Comparison of ENCODE assay signal across 12 cellular contexts in genomic region chr2:216116418-216116817, GRCh38. TPM values are rescaled to one million over a fixed set of nuclear protein-coding genes. Genes with fewer than 3 reads are reported as not detected.
DNase-seq lines count a peak whose midpoint lies in the region; ATAC-seq and TF ChIP-seq lines count a peak whose summit lies in the region.
"Had no signal": no experiment of that assay in that cellular context is flagged by ENCODE, and none has a peak within 500 bp of the region (broad histone marks: within the 10 kb centered on the region; RNA-seq: fewer than 3 reads in every experiment).

No MANE protein-coding gene starts in this region.

- H3K4me3 Mint-ChIP-seq in activated T-cell treated with anti-CD3 and anti-CD28 coated beads, Interleukin-2, amount 50 U/mL, for 24 hours, result peak overlapping the region; percentile 88
- H3K4me3 Mint-ChIP-seq in effector memory CD8-positive, alpha-beta T cell, result peak overlapping the region; percentile 82 to 83
- peak overlapping the region; percentile 31 for H3K4me3 Mint-ChIP-seq in osteocyte (ENCODE audit: unreplicated experiment)

- TF ChIP-seq CTCF in osteocyte (IDR thresholded peaks at IDR 0.05) (no peak), brain microvascular endothelial cell (IDR thresholded peaks at IDR 0.05; ENCODE audit: low read depth, low read length, missing control alignments) (no peak)

- peak overlapping the region; percentile 94 for H3K27ac Mint-ChIP-seq in activated T-cell treated with anti-CD3 and anti-CD28 coated beads, Interleukin-2, amount 50 U/mL, for 24 hours
- peak overlapping the region in 1 of 2 donors; percentile 26 for H3K27ac Mint-ChIP-seq in effector memory CD8-positive, alpha-beta T cell
- H3K27ac Mint-ChIP-seq in osteocyte (ENCODE audit: unreplicated experiment), result peak overlapping the region; percentile 99

- no peak for ATAC-seq in effector memory CD8-positive, alpha-beta T cell (replicated peaks)
- ATAC-seq: HCT116 had no signal

- peaks cover 51% of the 10 kb centered on the region for H3K36me3 ChIP-seq in brain microvascular endothelial cell (replicated peaks)

- no peak overlapping the region for H3K4me3 ChIP-seq in brain microvascular endothelial cell (ENCODE audit: low read depth, low read length)
- H3K4me3 ChIP-seq: MG63 had no signal

- H3K4me1 Mint-ChIP-seq in activated T-cell treated with anti-CD3 and anti-CD28 coated beads, Interleukin-2, amount 50 U/mL, for 24 hours (ENCODE audit: low read depth), result peaks cover 96% of the 10 kb centered on the region
- peaks cover 55 to 76% of the 10 kb centered on the region in 2 donors for H3K4me1 Mint-ChIP-seq in effector memory CD8-positive, alpha-beta T cell (ENCODE audit: low read depth in 2 of 2)
- H3K4me1 Mint-ChIP-seq in osteocyte (ENCODE audit: unreplicated experiment), result peaks cover 44% of the 10 kb centered on the region

- no peaks in the 10 kb centered on the region for H3K27me3 ChIP-seq in brain microvascular endothelial cell (replicated peaks)
- H3K27me3 ChIP-seq: breast epithelium, MG63 had no signal

- H3K9me3 Mint-ChIP-seq in activated T-cell treated with anti-CD3 and anti-CD28 coated beads, Interleukin-2, amount 50 U/mL, for 24 hours, result no peaks in the 10 kb centered on the region
- H3K9me3 Mint-ChIP-seq in effector memory CD8-positive, alpha-beta T cell, result no peaks in the 10 kb centered on the region
- H3K9me3 Mint-ChIP-seq in osteocyte (ENCODE audit: unreplicated experiment), result no peaks in the 10 kb centered on the region

- H3K36me3 Mint-ChIP-seq in activated T-cell treated with anti-CD3 and anti-CD28 coated beads, Interleukin-2, amount 50 U/mL, for 24 hours (ENCODE audit: low read depth), result peaks cover 100% of the 10 kb centered on the region
- H3K36me3 Mint-ChIP-seq in effector memory CD8-positive, alpha-beta T cell (ENCODE audit: insufficient read depth), result peaks cover 91% of the 10 kb centered on the region
- peaks cover 65% of the 10 kb centered on the region for H3K36me3 Mint-ChIP-seq in osteocyte (ENCODE audit: unreplicated experiment)

- H3K27me3 Mint-ChIP-seq in activated T-cell treated with anti-CD3 and anti-CD28 coated beads, Interleukin-2, amount 50 U/mL, for 24 hours, result no peaks in the 10 kb centered on the region
- H3K27me3 Mint-ChIP-seq in effector memory CD8-positive, alpha-beta T cell, result no peaks in the 10 kb centered on the region
- no peaks in the 10 kb centered on the region for H3K27me3 Mint-ChIP-seq in osteocyte (ENCODE audit: unreplicated experiment)

- in situ Hi-C loops in brain microvascular endothelial cell (cut with HindIII; ENCODE audit: low pct_ligation_motif_present, low sequenced_read_pairs), result no loop called here

- DNase-seq in activated T-cell treated with anti-CD3 and anti-CD28 coated beads, Interleukin-2, amount 50 U/mL, for 24 hours, result no peak
- DNase-seq in activated T-cell treated with anti-CD3 and anti-CD28 coated beads, Interleukin-2, amount 50 U/mL, for 48 hours, result no peak
- DNase-seq in RPMI7951 (ENCODE audit: low read depth), result peak; percentile 54
- no peak for DNase-seq in effector memory CD8-positive, alpha-beta T cell
- DNase-seq in osteocyte (ENCODE audit: extremely low spot score, unreplicated experiment), result no peak
- no peak for DNase-seq in stimulated activated CD4-positive, alpha-beta T cell treated with anti-CD3 and anti-CD28 coated beads, Interleukin-1b, Interleukin-23, amount 100 ng/mL, for 48 hours
- no peak for DNase-seq in brain microvascular endothelial cell
- no peak for DNase-seq in dedifferentiated amniotic fluid mesenchymal stem cell (ENCODE audit: extremely low spot score)
- DNase-seq: MG63; stimulated activated naive CD4-positive, alpha-beta T cell had no signal

- H3K27ac ChIP-seq in brain microvascular endothelial cell, result no peak overlapping the region

RNA-seq across cellular contexts. Expression of gene XRCC5, which starts 7.3 kb away (rescaled TPM):
- total RNA-seq in RPMI7951 (2014; rRNA removed; shearing (Covaris generic)), result 402 and 451 TPM in 2 replicates
- total RNA-seq in osteocyte, result 224 and 234 TPM in 2 replicates

RNA-seq across cellular contexts. Expression of gene TMEM169, which starts 34.7 kb away (rescaled TPM):
- 2.2 and 2.9 TPM in 2 replicates for total RNA-seq in RPMI7951 (2014; rRNA removed; shearing (Covaris generic))
- 1.5 and 2.3 TPM in 2 replicates for total RNA-seq in osteocyte

RNA-seq across cellular contexts. Expression of gene PECR, which starts 34.8 kb away (rescaled TPM):
- total RNA-seq in RPMI7951 (2014; rRNA removed; shearing (Covaris generic)), result 20.2 and 22.6 TPM in 2 replicates
- 6.6 and 9.0 TPM in 2 replicates for total RNA-seq in osteocyte

Comparison
In these comparisons a context has a peak if more than half of its experiments do, and no peak if none do; other contexts are left out.
1. H3K4me3 Mint-ChIP-seq: peak in every context shown above with its lines; median percentile 88 in activated T-cell treated with anti-CD3 and anti-CD28 coated beads, Interleukin-2, amount 50 U/mL, for 24 hours; 82 in effector memory CD8-positive, alpha-beta T cell; 31 in osteocyte.